1 cellular context compared by ENCODE assay signal in genomic region chr19:49427855-49428546, GRCh38.
TF ChIP-seq lines count a peak whose summit lies in the region.

No MANE protein-coding gene starts in this region.

TF ChIP-seq in SK-N-SH treated with all-trans-retinoic acid at 6 μM for 48 hours, 23 proteins besides CTCF, POLR2A, EP300 and RAD21 (continued from another document):
- TF ChIP-seq BACH2 (CRISPR knock-in tag; IDR thresholded peaks at IDR 0.05; ENCODE audit: borderline replicate concordance) (no peak), POU6F1 (CRISPR knock-in tag; IDR thresholded peaks at IDR 0.05; ENCODE audit: borderline replicate concordance, low read depth) (no peak), ESRRG (CRISPR knock-in tag; IDR thresholded peaks at IDR 0.05) (no peak)
